23 cellular contexts compared by ENCODE assay signal in the genomic region with DNA sequence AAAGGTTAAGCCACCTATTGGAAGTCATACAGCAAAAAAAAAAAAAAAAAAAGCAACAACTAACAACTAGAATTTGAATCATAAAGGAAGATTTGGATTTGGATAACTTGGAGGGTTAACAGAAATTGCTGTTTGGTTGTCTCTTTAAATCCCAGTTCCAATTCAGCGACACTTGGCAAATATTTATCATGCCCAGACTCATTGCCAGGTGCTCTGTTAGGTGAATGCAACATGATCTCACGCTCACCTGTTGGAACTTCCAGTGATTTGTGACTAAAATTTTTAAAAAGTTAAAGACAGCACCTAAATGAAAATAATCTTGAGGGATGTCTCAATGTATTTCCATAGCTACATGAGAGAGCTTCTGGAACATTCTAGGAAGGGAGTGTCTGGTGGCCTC.
"Had no signal": no experiment of that assay in that cellular context is flagged by ENCODE, and none has a peak within 500 bp of the region (broad histone marks: within the 10 kb centered on the region; RNA-seq: fewer than 3 reads in every experiment).

No MANE protein-coding gene starts in this region.

- DNase-seq: activated CD4-positive, alpha-beta T cell treated with anti-CD3 and anti-CD28 coated beads for 36 hours; activated CD4-positive, CD25-positive, alpha-beta regulatory T cell; activated CD8-positive, alpha-beta memory T cell treated with anti-CD3 and anti-CD28 coated beads, Interleukin-2, amount 10 ng/mL, durations not matched to agents 7 days and 5 days; activated CD8-positive, alpha-beta T cell treated with anti-CD3 and anti-CD28 coated beads, Interleukin-2, amount 10 ng/mL, durations not matched to agents 7 days and 5 days; activated naive CD4-positive, alpha-beta T cell treated with Interleukin-2 at 50 U/mL for 16 hours; activated T-cell treated with anti-CD3 and anti-CD28 coated beads for 4 hours; activated T-cell treated with anti-CD3 and anti-CD28 coated beads, Interleukin-2, amount 50 U/mL, for 72 hours; anterior cingulate cortex; dermis blood vessel endothelial cell; effector CD4-positive, alpha-beta T cell; foreskin keratinocyte; kidney glomerular epithelial cell; left lung; lower lobe of right lung; mesenchymal stem cell; naive thymus-derived CD8-positive, alpha-beta T cell; nucleus accumbens; stimulated activated CD4-positive, alpha-beta T cell treated with anti-CD3 and anti-CD28 coated beads, Interleukin-15, amount 100 ng/mL, for 24 hours; stimulated activated CD4-positive, alpha-beta T cell treated with anti-CD3 and anti-CD28 coated beads, Interleukin-2, amount 100 ng/mL, for 24 hours; stimulated activated naive B cell treated with anti-CD40 and anti-IgM and Interleukin-4, amounts not matched to agents 10 μg/mL and 1 μg/mL and 100 μg/mL, for 72 hours; stomach; thyroid gland; upper lobe of left lung had no signal
